In the genomic region with DNA sequence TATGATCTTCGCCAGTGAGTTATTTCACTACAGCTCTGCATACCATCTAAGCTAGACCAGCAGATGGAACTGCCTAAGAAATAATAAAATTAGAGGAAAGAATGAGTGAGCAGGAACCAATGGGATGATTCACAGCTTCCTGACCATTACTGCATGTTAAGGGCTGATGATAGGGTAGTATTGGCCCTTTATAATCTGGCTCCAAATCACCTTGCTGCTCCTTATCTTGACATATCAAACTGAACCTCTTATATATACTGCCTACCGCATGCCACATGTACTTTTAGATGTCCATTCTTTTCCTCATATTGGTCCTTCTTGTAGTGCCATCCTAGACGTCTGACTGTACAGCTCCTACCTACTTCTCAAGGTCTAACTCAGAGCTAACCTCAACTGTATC, we compare ENCODE assay signal across 21 cellular contexts.
DNase-seq lines count a peak whose midpoint lies in the region; ATAC-seq and TF ChIP-seq lines count a peak whose summit lies in the region.
"Had no signal": no experiment of that assay in that cellular context is flagged by ENCODE, and none has a peak within 500 bp of the region (broad histone marks: within the 10 kb centered on the region; RNA-seq: fewer than 3 reads in every experiment).

No MANE protein-coding gene starts in this region.

- no peaks in the 10 kb centered on the region for H3K4me1 Mint-ChIP-seq in stimulated activated effector memory CD8-positive, alpha-beta T cell treated with anti-CD3 and anti-CD28 coated beads, Interleukin-12 subunit alpha, Interleukin-12 subunit beta, amount 100 ng/mL, for 72 hours

- peaks cover 19% of the 10 kb centered on the region for H3F3A ChIP-seq in SK-N-SH (replicated peaks; ENCODE audit: insufficient read depth)

- H3K36me3 ChIP-seq in SK-N-SH (replicated peaks in 1 of 2; ENCODE audit: control insufficient read depth in 1 of 2, insufficient read depth in 2 of 2, low read length in 1 of 2) (peaks cover 0 to 6% of the 10 kb centered on the region in 2 experiments), right lobe of liver (no peaks in the 10 kb centered on the region), breast epithelium (no peaks in the 10 kb centered on the region), esophagus muscularis mucosa (no peaks in the 10 kb centered on the region)
- H3K36me3 ChIP-seq: SJCRH30 had no signal

- H3K9ac ChIP-seq in SK-N-SH = no peak overlapping the region

- H2AFZ ChIP-seq in SK-N-SH (ENCODE audit: low read depth) = no peak overlapping the region

- no peaks in the 10 kb centered on the region for H3K36me3 Mint-ChIP-seq in stimulated activated effector memory CD8-positive, alpha-beta T cell treated with anti-CD3 and anti-CD28 coated beads, Interleukin-12 subunit alpha, Interleukin-12 subunit beta, amount 100 ng/mL, for 72 hours

- no peaks in the 10 kb centered on the region for H3K9me3 ChIP-seq in SK-N-SH
- no peaks in the 10 kb centered on the region for H3K9me3 ChIP-seq in right lobe of liver
- H3K9me3 ChIP-seq in breast epithelium = no peaks in the 10 kb centered on the region
- no peaks in the 10 kb centered on the region for H3K9me3 ChIP-seq in esophagus muscularis mucosa
- H3K9me3 ChIP-seq: SJCRH30 had no signal

- no peaks in the 10 kb centered on the region for H4K20me1 ChIP-seq in SK-N-SH (ENCODE audit: insufficient read depth)

- CTCF ChIA-PET in SK-N-SH (lab: Yijun Ruan, JAX) = no interaction called here

- intact Hi-C loops in left ventricle myocardium superior (cut with micrococcal nuclease) (no loop called here), right lobe of liver (cut with DNase I) (no loop called here), breast epithelium (cut with DNase I; ENCODE audit: low total_unique reads) (no loop called here), esophagus muscularis mucosa (cut with DNase I) (no loop called here)

- ATAC-seq in stimulated activated effector memory CD8-positive, alpha-beta T cell treated with anti-CD3 and anti-CD28 coated beads, Interleukin-12 subunit alpha, Interleukin-12 subunit beta, amount 100 ng/mL, for 72 hours = peak; percentile 32
- ATAC-seq in left ventricle myocardium superior (no peak), right lobe of liver (no peak)
- ATAC-seq: CD8-positive, alpha-beta T cell; K562 had no signal

- H3K4me3 Mint-ChIP-seq in stimulated activated effector memory CD8-positive, alpha-beta T cell treated with anti-CD3 and anti-CD28 coated beads, Interleukin-12 subunit alpha, Interleukin-12 subunit beta, amount 100 ng/mL, for 72 hours = no peak overlapping the region
- H3K4me3 Mint-ChIP-seq: CD8-positive, alpha-beta T cell had no signal

- no peak for TF ChIP-seq RAD21 in SK-N-SH (IDR thresholded peaks at IDR 0.05; ENCODE audit: low read length)

- peaks cover 4% of the 10 kb centered on the region for H3K9me3 Mint-ChIP-seq in stimulated activated effector memory CD8-positive, alpha-beta T cell treated with anti-CD3 and anti-CD28 coated beads, Interleukin-12 subunit alpha, Interleukin-12 subunit beta, amount 100 ng/mL, for 72 hours

- peaks cover 3% of the 10 kb centered on the region; the same call in 1 of the 2 replicates for H3K79me2 ChIP-seq in SK-N-SH (ENCODE audit: insufficient read depth)

- TF ChIP-seq CTCF in SK-N-SH (IDR thresholded peaks at IDR 0.05) = no peak
- TF ChIP-seq CTCF in fibroblast of mammary gland (conservative IDR thresholded peaks at IDR 0.05; ENCODE audit: control insufficient read depth, insufficient read depth, low read depth, low read length) = no peak
- no peak for TF ChIP-seq CTCF in right lobe of liver (IDR thresholded peaks at IDR 0.05)
- no peak for TF ChIP-seq CTCF in breast epithelium (IDR thresholded peaks at IDR 0.05)
- TF ChIP-seq CTCF in esophagus muscularis mucosa (IDR thresholded peaks at IDR 0.05) = no peak

- H3K4me1 ChIP-seq in SK-N-SH (ENCODE audit: control insufficient read depth in 1 of 2, insufficient read depth in 2 of 2, low read depth in 1 of 2, low read length in 1 of 2) (0 out of 4 replicates have a peak, but pooled peaks cover 0 to 4% of the 10 kb centered on the region in 2 experiments), right lobe of liver (no peaks in the 10 kb centered on the region), breast epithelium (no peaks in the 10 kb centered on the region), esophagus muscularis mucosa (no peaks in the 10 kb centered on the region)
- H3K4me1 ChIP-seq: SJCRH30 had no signal

- TF ChIP-seq POLR2A in right lobe of liver (IDR thresholded peaks at IDR 0.05) = no peak
- no peak for TF ChIP-seq POLR2A in breast epithelium (IDR thresholded peaks at IDR 0.05)
- TF ChIP-seq POLR2A in esophagus muscularis mucosa (IDR thresholded peaks at IDR 0.05; ENCODE audit: low read depth) = no peak

- no peaks in the 10 kb centered on the region for H3K27me3 ChIP-seq in SK-N-SH (ENCODE audit: insufficient read depth)
- no peaks in the 10 kb centered on the region for H3K27me3 ChIP-seq in right lobe of liver
- no peaks in the 10 kb centered on the region for H3K27me3 ChIP-seq in breast epithelium
- H3K27me3 ChIP-seq in esophagus muscularis mucosa = no peaks in the 10 kb centered on the region
- H3K27me3 ChIP-seq: SJCRH30 had no signal

- TF ChIP-seq EP300 in SK-N-SH (IDR thresholded peaks at IDR 0.05; ENCODE audit: borderline replicate concordance in 1 of 2, low read depth in 1 of 2, low read length in 1 of 2) (no peak), esophagus muscularis mucosa (IDR thresholded peaks at IDR 0.05) (no peak)

- peak; percentile 20 for DNase-seq in GM04504 (ENCODE audit: low read depth)
- no peak for DNase-seq in SK-N-SH
- DNase-seq in fibroblast of mammary gland (ENCODE audit: low read depth) = peak; percentile 6
- DNase-seq in stimulated activated effector memory CD8-positive, alpha-beta T cell treated with anti-CD3 and anti-CD28 coated beads, Interleukin-12 subunit alpha, Interleukin-12 subunit beta, amount 100 ng/mL, for 72 hours (ENCODE audit: low spot score in 2 of 2) = no peak
- DNase-seq in left ventricle myocardium superior = no peak
- no peak for DNase-seq in right lobe of liver
- no peak for DNase-seq in breast epithelium (ENCODE audit: low spot score in 2 of 2)
- no peak for DNase-seq in esophagus muscularis mucosa (ENCODE audit: extremely low spot score)
- DNase-seq: CD8-positive, alpha-beta T cell; GF-D8; H7; NCI-H1417 treated with DMSO at 0.1 percent for 48 hours; NCI-H1930; NCI-H446; NK-92 treated with Interleukin-12 subunit alpha and Interleukin-12 subunit beta, amount 100 ng/mL, for 24 hours; OCI-M1; SJCRH30; SW 1271 had no signal

- no peaks in the 10 kb centered on the region for H3K9me2 ChIP-seq in SK-N-SH

- no peak overlapping the region for H3K4me2 ChIP-seq in SK-N-SH

- H3K4me3 ChIP-seq in SK-N-SH (ENCODE audit: low read depth in 2 of 2, low read length in 1 of 2) = no peak overlapping the region
- H3K4me3 ChIP-seq in fibroblast of mammary gland (ENCODE audit: control insufficient read depth, low read depth, low read length) = no peak overlapping the region
- no peak overlapping the region for H3K4me3 ChIP-seq in right lobe of liver
- H3K4me3 ChIP-seq in breast epithelium = no peak overlapping the region
- H3K4me3 ChIP-seq in esophagus muscularis mucosa = no peak overlapping the region
- H3K4me3 ChIP-seq: K562, SJCRH30 had no signal

- WGBS in SK-N-SH (ENCODE audit: low lambda C conversion rate) = 37% methylated on average over 3 of the region's 3 CpGs
- 81% methylated on average over 2 of the region's 3 CpGs for WGBS in right lobe of liver (ENCODE audit: insufficient coverage, low coverage, low lambda C conversion rate, missing lambda C conversion rate)
- 92% methylated on average over 3 of the region's 3 CpGs for WGBS in esophagus muscularis mucosa

- no peak overlapping the region for H3K27ac Mint-ChIP-seq in stimulated activated effector memory CD8-positive, alpha-beta T cell treated with anti-CD3 and anti-CD28 coated beads, Interleukin-12 subunit alpha, Interleukin-12 subunit beta, amount 100 ng/mL, for 72 hours
- H3K27ac Mint-ChIP-seq: CD8-positive, alpha-beta T cell had no signal

- H3K27ac ChIP-seq in SK-N-SH (ENCODE audit: low read depth in 2 of 2, low read length in 1 of 2) (peak overlapping the region in 1 of 2 experiments; percentile 50; a peak in 2 of 4 replicates), right lobe of liver (no peak overlapping the region), breast epithelium (no peak overlapping the region), esophagus muscularis mucosa (replicated peaks in 1 of 4) (no peak overlapping the region)
- H3K27ac ChIP-seq: HL-60, RWPE1, SJCRH30 had no signal

- POLR2A ChIA-PET in SK-N-SH (lab: Yijun Ruan, JAX) = no interaction called here

TF ChIP-seq in SK-N-SH, 30 proteins besides CTCF, POLR2A, EP300 and RAD21:
- TF ChIP-seq TCF12 (IDR thresholded peaks at IDR 0.05) = peak; percentile 51
- no peak for TF ChIP-seq MEF2A (IDR thresholded peaks at IDR 0.05; ENCODE audit: borderline replicate concordance, low read depth)
- TF ChIP-seq JUND (IDR thresholded peaks at IDR 0.05) = peak; percentile 36; the same call in 1 of the 2 replicates
- TF ChIP-seq PBX3 (IDR thresholded peaks at IDR 0.05) = peak; percentile 59; the same call in 1 of the 2 replicates
- TF ChIP-seq YY1 (IDR thresholded peaks at IDR 0.05; ENCODE audit: low read depth) = no peak
- 0 out of 2 replicates have a peak, but pooled peaks have one; percentile 41 for TF ChIP-seq FOSL2 (IDR thresholded peaks at IDR 0.05; ENCODE audit: borderline replicate concordance, low read depth)
- TF ChIP-seq USF2 (IDR thresholded peaks at IDR 0.05; ENCODE audit: borderline replicate concordance, low read depth, low read length) = no peak

Comparison
In these comparisons a context has a peak if more than half of its experiments do, and no peak if none do; other contexts are left out.
1. DNase-seq: peak in GM04504 (single experiment) and fibroblast of mammary gland (single experiment); none in SK-N-SH (single experiment), stimulated activated effector memory CD8-positive, alpha-beta T cell treated with anti-CD3 and anti-CD28 coated beads, Interleukin-12 subunit alpha, Interleukin-12 subunit beta, amount 100 ng/mL, for 72 hours (0 of 2), left ventricle myocardium superior (single experiment), right lobe of liver (0 of 3), breast epithelium (0 of 2) and esophagus muscularis mucosa (single experiment).